8 cellular contexts compared by ENCODE assay signal in genomic region chr4:6716958-6717655, GRCh38. TPM values are rescaled to one million over a fixed set of nuclear protein-coding genes. Genes with fewer than 3 reads are reported as not detected.
DNase-seq lines count a peak whose midpoint lies in the region; ATAC-seq and TF ChIP-seq lines count a peak whose summit lies in the region.

No MANE protein-coding gene starts in this region.

- H3K79me2 ChIP-seq in DND-41 (ENCODE audit: insufficient read depth, low read length): peaks cover 21% of the 10 kb centered on the region
- peaks cover 25% of the 10 kb centered on the region for H3K79me2 ChIP-seq in OCI-LY3 (ENCODE audit: low read length)

- peak; percentile 28 for DNase-seq in DND-41
- no peak for DNase-seq in endodermal cell
- DNase-seq in occipital lobe (lab: John Stamatoyannopoulos, UW): no peak
- DNase-seq in stimulated activated CD4-positive, alpha-beta T cell treated with anti-CD3 and anti-CD28 coated beads, Interleukin-2, amount 100 ng/mL, for 48 hours: no peak

- H4K20me1 ChIP-seq in DND-41 (ENCODE audit: insufficient read depth, low read length) (peaks cover 21% of the 10 kb centered on the region), OCI-LY3 (ENCODE audit: insufficient read depth, low read length) (0 out of 2 replicates have a peak, but pooled peaks cover 5% of the 10 kb centered on the region)

- TF ChIP-seq CTCF in DND-41 (IDR thresholded peaks at IDR 0.05; ENCODE audit: borderline replicate concordance, extremely low read depth, low read length, poor library complexity, severe bottlenecking): no peak
- no peak for TF ChIP-seq CTCF in OCI-LY3 (IDR thresholded peaks at IDR 0.05; ENCODE audit: low read depth, low read length)
- no peak for TF ChIP-seq CTCF in endodermal cell (conservative IDR thresholded peaks at IDR 0.05)
- no peak for TF ChIP-seq CTCF in neutrophil (IDR thresholded peaks at IDR 0.05)

- H3K27me3 Mint-ChIP-seq in endodermal cell (ENCODE audit: insufficient read depth): peaks cover 31% of the 10 kb centered on the region

- H3K27ac ChIP-seq in DND-41 (ENCODE audit: low read length): peak overlapping the region; percentile 78
- H3K27ac ChIP-seq in OCI-LY3 (ENCODE audit: low read length): no peak overlapping the region
- H3K27ac ChIP-seq in endodermal cell (ENCODE audit: low read depth, low read length): no peak overlapping the region
- H3K27ac ChIP-seq in neutrophil: peak overlapping the region; percentile 96

- peaks cover 35% of the 10 kb centered on the region for H3K4me1 ChIP-seq in DND-41 (ENCODE audit: insufficient read depth, low read length)
- H3K4me1 ChIP-seq in OCI-LY3 (ENCODE audit: low read length): peaks cover 24% of the 10 kb centered on the region
- no peaks in the 10 kb centered on the region for H3K4me1 ChIP-seq in endodermal cell (ENCODE audit: control insufficient read depth, insufficient read depth, low read length)
- peaks cover 21 to 31% of the 10 kb centered on the region in 2 experiments for H3K4me1 ChIP-seq in neutrophil (ENCODE audit: control insufficient read depth in 1 of 2, insufficient read depth in 1 of 2, low read depth in 1 of 2, low read length in 1 of 2)

- H3K27ac Mint-ChIP-seq in endodermal cell: peak overlapping the region; percentile 58

- no peaks in the 10 kb centered on the region for H3K36me3 Mint-ChIP-seq in endodermal cell (ENCODE audit: low read depth)

- H2AFZ ChIP-seq in DND-41 (ENCODE audit: low read depth, low read length) (peak overlapping the region; percentile 93; the same call in 1 of the 2 replicates), OCI-LY3 (ENCODE audit: low read depth, low read length) (no peak overlapping the region)

- 39 to 50% methylated on average over 4 to 6 of the region's 7 CpGs for WGBS in endodermal cell (ENCODE audit: insufficient coverage in 1 of 2, insufficient read length in 1 of 2), 2 experiments

- H3K36me3 ChIP-seq in DND-41 (ENCODE audit: insufficient read depth, low read length) (no peaks in the 10 kb centered on the region; the same call in 1 of the 2 replicates), OCI-LY3 (replicated peaks; ENCODE audit: low read depth, low read length) (no peaks in the 10 kb centered on the region), endodermal cell (ENCODE audit: control insufficient read depth, insufficient read depth, low read length) (no peaks in the 10 kb centered on the region), neutrophil (no peaks in the 10 kb centered on the region)

- H3K9me3 ChIP-seq in DND-41 (ENCODE audit: insufficient read depth, low read length, severe bottlenecking) (no peaks in the 10 kb centered on the region), OCI-LY3 (ENCODE audit: insufficient read depth, low read length) (no peaks in the 10 kb centered on the region), endodermal cell (ENCODE audit: control insufficient read depth, low read length) (no peaks in the 10 kb centered on the region), neutrophil (no peaks in the 10 kb centered on the region)

- peak; percentile 42; the same call in 2 of the 3 replicates for ATAC-seq in DND-41 (ENCODE audit: insufficient read depth, low read depth)
- ATAC-seq in GM18858 (IDR thresholded peaks at IDR 0.05; ENCODE audit: unreplicated experiment): no peak
- no peak for ATAC-seq in HG03469 (IDR thresholded peaks at IDR 0.05; ENCODE audit: unreplicated experiment)

- peaks cover 3% of the 10 kb centered on the region for H3K9me3 Mint-ChIP-seq in endodermal cell

- H3K27me3 ChIP-seq in DND-41 (ENCODE audit: insufficient read depth, low read length, poor library complexity) (no peaks in the 10 kb centered on the region), OCI-LY3 (ENCODE audit: low read depth, low read length) (no peaks in the 10 kb centered on the region), endodermal cell (ENCODE audit: control insufficient read depth, insufficient read depth, low read length, poor library complexity, severe bottlenecking) (peaks cover 19% of the 10 kb centered on the region), neutrophil (no peaks in the 10 kb centered on the region)

- peak overlapping the region; percentile 76 to 93 for H3K4me3 ChIP-seq in DND-41 (ENCODE audit: low read depth in 1 of 2, low read length in 2 of 2)
- H3K4me3 ChIP-seq in OCI-LY3 (ENCODE audit: low read length): peak overlapping the region; percentile 92
- peak overlapping the region; percentile 92 for H3K4me3 ChIP-seq in endodermal cell (ENCODE audit: low read length)
- peak overlapping the region; percentile 91 to 95 for H3K4me3 ChIP-seq in neutrophil (ENCODE audit: low read depth in 1 of 2, low read length in 1 of 2)

- peak overlapping the region; percentile 90 for H3K9ac ChIP-seq in DND-41 (ENCODE audit: low read depth, low read length)
- peak overlapping the region; percentile 77 for H3K9ac ChIP-seq in OCI-LY3 (ENCODE audit: low read length)
- peak overlapping the region; percentile 78 for H3K9ac ChIP-seq in endodermal cell (ENCODE audit: extremely low read depth, low read length, poor library complexity, severe bottlenecking)

- H3K4me2 ChIP-seq in DND-41 (ENCODE audit: insufficient read depth, low read length): peak overlapping the region; percentile 97
- H3K4me2 ChIP-seq in OCI-LY3 (ENCODE audit: low read length): peak overlapping the region; percentile 95

- peaks cover 6% of the 10 kb centered on the region for H3K4me1 Mint-ChIP-seq in endodermal cell

- H3K4me3 Mint-ChIP-seq in endodermal cell: peak overlapping the region; percentile 82

RNA-seq across cellular contexts. Expression of gene BLOC1S4, which starts 1.1 kb away (rescaled TPM):
- 10 to 100 TPM; 18.8 to 26.5 TPM for total RNA-seq in endodermal cell
- polyA plus RNA-seq in endodermal cell (2013, experiment 1 of 2): 21.0 TPM
- polyA plus RNA-seq in endodermal cell (2013, experiment 2 of 2): 18.1 TPM
- 9.4 TPM for total RNA-seq in occipital lobe

RNA-seq across cellular contexts. Expression of gene MRFAP1L1, which starts 7.4 kb away (rescaled TPM):
- 10 to 100 TPM; 45.0 to 50.2 TPM for total RNA-seq in endodermal cell
- 64.3 TPM for polyA plus RNA-seq in endodermal cell (2013, experiment 1 of 2)
- polyA plus RNA-seq in endodermal cell (2013, experiment 2 of 2): 53.7 TPM
- total RNA-seq in occipital lobe: 90.8 TPM

RNA-seq across cellular contexts. Expression of gene S100P, which starts 23.4 kb away (rescaled TPM):
- total RNA-seq in endodermal cell: not detected
- not detected for polyA plus RNA-seq in endodermal cell (2013, experiment 1 of 2)
- not detected for polyA plus RNA-seq in endodermal cell (2013, experiment 2 of 2)
- 1.6 TPM for total RNA-seq in occipital lobe

Comparison
In these comparisons a context has a peak if more than half of its experiments do, and no peak if none do; other contexts are left out.
1. H3K27ac ChIP-seq: peak in DND-41 (single experiment) and neutrophil (single experiment); none in OCI-LY3 (single experiment) and endodermal cell (single experiment).
2. Peak in every context shown above with its lines, with median percentiles within 50 percentile points of each other: H3K4me3 ChIP-seq and H3K9ac ChIP-seq.